3 cellular contexts compared by ENCODE assay signal in the genomic region with DNA sequence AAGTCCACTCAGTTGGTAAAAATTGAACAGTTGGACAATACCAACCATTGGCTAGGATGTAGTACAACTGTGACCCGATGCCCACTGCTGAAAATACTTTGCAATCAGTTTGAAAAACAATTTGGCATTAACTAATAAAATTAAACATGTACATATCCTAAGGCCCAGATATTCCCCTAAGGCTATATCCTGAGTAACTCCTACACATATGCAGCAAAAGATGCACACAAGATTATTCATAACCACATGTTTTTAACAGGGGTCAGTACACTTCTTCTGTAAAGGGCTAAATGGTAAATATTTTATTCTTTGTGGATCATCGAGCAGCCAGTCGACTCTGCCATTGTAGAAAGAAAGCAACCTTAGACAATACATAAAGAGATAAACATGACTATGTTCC.
TF ChIP-seq lines count a peak whose summit lies in the region.

No MANE protein-coding gene starts in this region.

TF ChIP-seq in SK-N-SH treated with all-trans-retinoic acid at 6 μM for 48 hours, 23 proteins besides CTCF, POLR2A, EP300 and RAD21:
- TF ChIP-seq GLIS3 (CRISPR knock-in tag; IDR thresholded peaks at IDR 0.05) (no peak), ARNTL (CRISPR knock-in tag; IDR thresholded peaks at IDR 0.05; ENCODE audit: borderline replicate concordance, low read depth) (no peak), RARB (CRISPR knock-in tag; IDR thresholded peaks at IDR 0.05) (no peak), ZNF565 (CRISPR knock-in tag; conservative IDR thresholded peaks at IDR 0.05; ENCODE audit: low read depth) (no peak), SNAI2 (CRISPR knock-in tag; IDR thresholded peaks at IDR 0.05) (no peak), ZFP3 (CRISPR knock-in tag; IDR thresholded peaks at IDR 0.05) (peak; percentile 68; the same call in 1 of the 2 replicates), PPARA (CRISPR knock-in tag; IDR thresholded peaks at IDR 0.05; ENCODE audit: borderline replicate concordance) (no peak)
- TF ChIP-seq, protein P1, sequence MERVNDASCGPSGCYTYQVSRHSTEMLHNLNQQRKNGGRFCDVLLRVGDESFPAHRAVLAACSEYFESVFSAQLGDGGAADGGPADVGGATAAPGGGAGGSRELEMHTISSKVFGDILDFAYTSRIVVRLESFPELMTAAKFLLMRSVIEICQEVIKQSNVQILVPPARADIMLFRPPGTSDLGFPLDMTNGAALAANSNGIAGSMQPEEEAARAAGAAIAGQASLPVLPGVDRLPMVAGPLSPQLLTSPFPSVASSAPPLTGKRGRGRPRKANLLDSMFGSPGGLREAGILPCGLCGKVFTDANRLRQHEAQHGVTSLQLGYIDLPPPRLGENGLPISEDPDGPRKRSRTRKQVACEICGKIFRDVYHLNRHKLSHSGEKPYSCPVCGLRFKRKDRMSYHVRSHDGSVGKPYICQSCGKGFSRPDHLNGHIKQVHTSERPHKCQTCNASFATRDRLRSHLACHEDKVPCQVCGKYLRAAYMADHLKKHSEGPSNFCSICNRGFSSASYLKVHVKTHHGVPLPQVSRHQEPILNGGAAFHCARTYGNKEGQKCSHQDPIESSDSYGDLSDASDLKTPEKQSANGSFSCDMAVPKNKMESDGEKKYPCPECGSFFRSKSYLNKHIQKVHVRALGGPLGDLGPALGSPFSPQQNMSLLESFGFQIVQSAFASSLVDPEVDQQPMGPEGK (CRISPR knock-in tag; IDR thresholded peaks at IDR 0.05; ENCODE audit: borderline replicate concordance): no peak

TF ChIP-seq in SK-N-SH, 30 proteins besides CTCF, POLR2A, EP300 and RAD21:
- TF ChIP-seq TCF12 (IDR thresholded peaks at IDR 0.05) (no peak), FOXJ3 (CRISPR knock-in tag; IDR thresholded peaks at IDR 0.05) (no peak), RCOR1 (IDR thresholded peaks at IDR 0.05; ENCODE audit: low read length) (no peak), FOXM1 (IDR thresholded peaks at IDR 0.05; ENCODE audit: low read depth) (no peak), RFX5 (IDR thresholded peaks at IDR 0.05; ENCODE audit: low read length) (no peak)
- TF ChIP-seq, protein P2, sequence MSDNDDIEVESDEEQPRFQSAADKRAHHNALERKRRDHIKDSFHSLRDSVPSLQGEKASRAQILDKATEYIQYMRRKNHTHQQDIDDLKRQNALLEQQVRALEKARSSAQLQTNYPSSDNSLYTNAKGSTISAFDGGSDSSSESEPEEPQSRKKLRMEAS (IDR thresholded peaks at IDR 0.05; ENCODE audit: low read depth): no peak
TF ChIP-seq in SK-N-SH: peak in this region for 0.

TF ChIP-seq in K562, 482 proteins besides CTCF, POLR2A, EP300 and RAD21:
- TF ChIP-seq CREB1 (IDR thresholded peaks at IDR 0.05) (no peak), CREB1 (CRISPR knock-in tag; IDR thresholded peaks at IDR 0.05) (no peak), CHD1 (IDR thresholded peaks at IDR 0.05; ENCODE audit: low read length) (no peak), PRPF4 (IDR thresholded peaks at IDR 0.05; ENCODE audit: insufficient read depth, low read depth, low read length, poor library complexity, severe bottlenecking) (no peak), PHF8 (IDR thresholded peaks at IDR 0.05; ENCODE audit: borderline replicate concordance, low read length) (no peak), C11orf30 (IDR thresholded peaks at IDR 0.05; ENCODE audit: low read depth) (no peak), NRF1 (conservative IDR thresholded peaks at IDR 0.05 in 1 of 2, IDR thresholded peaks at IDR 0.05 in 1 of 2) (no peak), ZNF75A (CRISPR knock-in tag; IDR thresholded peaks at IDR 0.05) (no peak)
- TF ChIP-seq, protein P3, sequence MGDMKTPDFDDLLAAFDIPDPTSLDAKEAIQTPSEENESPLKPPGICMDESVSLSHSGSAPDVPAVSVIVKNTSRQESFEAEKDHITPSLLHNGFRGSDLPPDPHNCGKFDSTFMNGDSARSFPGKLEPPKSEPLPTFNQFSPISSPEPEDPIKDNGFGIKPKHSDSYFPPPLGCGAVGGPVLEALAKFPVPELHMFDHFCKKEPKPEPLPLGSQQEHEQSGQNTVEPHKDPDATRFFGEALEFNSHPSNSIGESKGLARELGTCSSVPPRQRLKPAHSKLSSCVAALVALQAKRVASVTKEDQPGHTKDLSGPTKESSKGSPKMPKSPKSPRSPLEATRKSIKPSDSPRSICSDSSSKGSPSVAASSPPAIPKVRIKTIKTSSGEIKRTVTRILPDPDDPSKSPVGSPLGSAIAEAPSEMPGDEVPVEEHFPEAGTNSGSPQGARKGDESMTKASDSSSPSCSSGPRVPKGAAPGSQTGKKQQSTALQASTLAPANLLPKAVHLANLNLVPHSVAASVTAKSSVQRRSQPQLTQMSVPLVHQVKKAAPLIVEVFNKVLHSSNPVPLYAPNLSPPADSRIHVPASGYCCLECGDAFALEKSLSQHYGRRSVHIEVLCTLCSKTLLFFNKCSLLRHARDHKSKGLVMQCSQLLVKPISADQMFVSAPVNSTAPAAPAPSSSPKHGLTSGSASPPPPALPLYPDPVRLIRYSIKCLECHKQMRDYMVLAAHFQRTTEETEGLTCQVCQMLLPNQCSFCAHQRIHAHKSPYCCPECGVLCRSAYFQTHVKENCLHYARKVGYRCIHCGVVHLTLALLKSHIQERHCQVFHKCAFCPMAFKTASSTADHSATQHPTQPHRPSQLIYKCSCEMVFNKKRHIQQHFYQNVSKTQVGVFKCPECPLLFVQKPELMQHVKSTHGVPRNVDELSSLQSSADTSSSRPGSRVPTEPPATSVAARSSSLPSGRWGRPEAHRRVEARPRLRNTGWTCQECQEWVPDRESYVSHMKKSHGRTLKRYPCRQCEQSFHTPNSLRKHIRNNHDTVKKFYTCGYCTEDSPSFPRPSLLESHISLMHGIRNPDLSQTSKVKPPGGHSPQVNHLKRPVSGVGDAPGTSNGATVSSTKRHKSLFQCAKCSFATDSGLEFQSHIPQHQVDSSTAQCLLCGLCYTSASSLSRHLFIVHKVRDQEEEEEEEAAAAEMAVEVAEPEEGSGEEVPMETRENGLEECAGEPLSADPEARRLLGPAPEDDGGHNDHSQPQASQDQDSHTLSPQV (IDR thresholded peaks at IDR 0.05): no peak
- TF ChIP-seq, protein P4, sequence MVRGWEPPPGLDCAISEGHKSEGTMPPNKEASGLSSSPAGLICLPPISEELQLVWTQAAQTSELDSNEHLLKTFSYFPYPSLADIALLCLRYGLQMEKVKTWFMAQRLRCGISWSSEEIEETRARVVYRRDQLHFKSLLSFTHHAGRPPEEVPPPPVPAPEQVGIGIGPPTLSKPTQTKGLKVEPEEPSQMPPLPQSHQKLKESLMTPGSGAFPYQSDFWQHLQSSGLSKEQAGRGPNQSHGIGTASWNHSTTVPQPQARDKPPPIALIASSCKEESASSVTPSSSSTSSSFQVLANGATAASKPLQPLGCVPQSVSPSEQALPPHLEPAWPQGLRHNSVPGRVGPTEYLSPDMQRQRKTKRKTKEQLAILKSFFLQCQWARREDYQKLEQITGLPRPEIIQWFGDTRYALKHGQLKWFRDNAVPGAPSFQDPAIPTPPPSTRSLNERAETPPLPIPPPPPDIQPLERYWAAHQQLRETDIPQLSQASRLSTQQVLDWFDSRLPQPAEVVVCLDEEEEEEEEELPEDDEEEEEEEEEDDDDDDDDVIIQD (CRISPR knock-in tag; IDR thresholded peaks at IDR 0.05): no peak
